Comparison of ENCODE assay signal across 11 cellular contexts in the genomic region with DNA sequence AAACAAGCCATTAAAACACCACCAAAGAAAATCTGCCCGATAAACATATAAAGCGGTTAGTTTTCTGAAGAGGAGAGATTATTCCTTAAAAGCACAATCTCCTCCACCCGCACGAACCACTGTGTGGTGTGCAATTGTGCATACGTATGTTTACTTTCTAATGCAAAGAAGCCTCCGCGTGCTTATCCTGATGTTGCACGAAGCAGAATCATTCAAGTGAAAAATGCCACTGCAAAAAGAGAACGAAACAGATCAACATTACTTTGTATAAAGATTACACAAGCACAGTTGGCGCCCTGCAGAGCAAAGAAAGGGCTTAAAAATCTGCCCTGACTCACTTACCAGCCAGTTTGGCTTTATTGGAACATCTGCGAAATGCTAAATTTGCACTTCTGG.
DNase-seq lines count a peak whose midpoint lies in the region; ATAC-seq, FAIRE-seq and TF ChIP-seq lines count a peak whose summit lies in the region.
"Had no signal": no experiment of that assay in that cellular context is flagged by ENCODE, and none has a peak within 500 bp of the region (broad histone marks: within the 10 kb centered on the region; RNA-seq: fewer than 3 reads in every experiment).

No MANE protein-coding gene starts in this region.

- DNase-seq in BJ (ENCODE audit: low read depth): no peak
- peak; percentile 20 for DNase-seq in LHCN-M2 (ENCODE audit: low read depth)
- DNase-seq in K562 (ENCODE audit: extremely low read depth in 1 of 4, low spot score in 3 of 4): no peak
- no peak for DNase-seq in iPS-NIHi7 (ENCODE audit: extremely low spot score)
- DNase-seq in spleen: no peak
- DNase-seq: pancreas, T-cell had no signal

- peak overlapping the region; percentile 64 for H2AFZ ChIP-seq in K562 (ENCODE audit: low read depth, low read length)

- H3K9me3 ChIP-seq in K562 (replicated peaks; ENCODE audit: control insufficient read depth, insufficient read depth, low read depth, low read length): no peaks in the 10 kb centered on the region
- H3K9me3 ChIP-seq in muscle layer of duodenum (ENCODE audit: control insufficient read depth in 1 of 2, low read length in 2 of 2): no peaks in the 10 kb centered on the region
- H3K9me3 ChIP-seq in spleen: no peaks in the 10 kb centered on the region
- H3K9me3 ChIP-seq: breast epithelium, pancreas had no signal

- CTCF ChIA-PET in BJ (lab: Yijun Ruan, JAX): no interaction called here
- CTCF ChIA-PET in K562 (lab: Yijun Ruan, JAX; ENCODE audit: low intra/inter-chr PET ratio): no interaction called here

- 0 out of 4 replicates have a peak, but pooled peaks of 1 of the 2 experiments have one; percentile 2 for TF ChIP-seq RAD21 in K562 (CRISPR knock-in tag; conservative IDR thresholded peaks at IDR 0.05 in 1 of 2, IDR thresholded peaks at IDR 0.05 in 1 of 2)

- TF ChIP-seq EP300 in K562 (IDR thresholded peaks at IDR 0.05; ENCODE audit: low read length): no peak

- no peaks in the 10 kb centered on the region for H3K79me2 ChIP-seq in K562 (ENCODE audit: control insufficient read depth, insufficient read depth, low read length)

- in situ Hi-C loops in K562 (cut with MboI): no loop called here

- intact Hi-C loops in K562 (cut with micrococcal nuclease) (no loop called here), spleen (cut with DNase I; ENCODE audit: low total_unique reads) (no loop called here)

- FAIRE-seq in K562 (lab: Jason Lieb, UNC): no peak
- FAIRE-seq: pancreas had no signal

- H3K27me3 ChIP-seq in BJ (ENCODE audit: control insufficient read depth, insufficient read depth, low read length): no peaks in the 10 kb centered on the region
- H3K27me3 ChIP-seq in K562 (ENCODE audit: control insufficient read depth in 2 of 2, insufficient read depth in 2 of 2, low read length in 2 of 2): peaks cover 3 to 11% of the 10 kb centered on the region in 2 experiments; a peak in 2 of 5 replicates
- no peaks in the 10 kb centered on the region for H3K27me3 ChIP-seq in muscle layer of duodenum (ENCODE audit: low read depth, low read length)
- peaks cover 0 to 18% (median 0%) of the 10 kb centered on the region in 7 donors for H3K27me3 ChIP-seq in spleen (replicated peaks in 1 of 7)
- H3K27me3 ChIP-seq: pancreas had no signal

- H3K27ac ChIP-seq in K562 (ENCODE audit: extremely low read depth, low read depth, low read length) (no peak overlapping the region), muscle layer of duodenum (ENCODE audit: low read length) (peak overlapping the region; percentile 46), spleen (no peak overlapping the region)
- H3K27ac ChIP-seq: breast epithelium, pancreas had no signal

- H3K4me1 ChIP-seq in K562 (replicated peaks in 1 of 2; ENCODE audit: control insufficient read depth in 2 of 2, insufficient read depth in 2 of 2, low read length in 2 of 2) (peaks cover 0 to 6% of the 10 kb centered on the region in 2 experiments; a peak in 1 of 5 replicates), muscle layer of duodenum (ENCODE audit: control insufficient read depth in 1 of 2, insufficient read depth in 2 of 2, low read length in 2 of 2) (peaks cover 8 to 9% of the 10 kb centered on the region in 2 donors), spleen (peaks cover 0 to 20% (median 7%) of the 10 kb centered on the region in 6 donors)
- H3K4me1 ChIP-seq: breast epithelium, pancreas had no signal

- H3K4me3 ChIP-seq in BJ (ENCODE audit: low read depth, low read length): peak overlapping the region; percentile 31
- H3K4me3 ChIP-seq in K562: no peak overlapping the region
- peak overlapping the region; percentile 50 to 60 for H3K4me3 ChIP-seq in muscle layer of duodenum (ENCODE audit: low read depth in 1 of 2, low read length in 2 of 2)
- no peak overlapping the region for H3K4me3 ChIP-seq in spleen
- H3K4me3 ChIP-seq: breast epithelium, pancreas had no signal

- H3K36me3 ChIP-seq in BJ (ENCODE audit: control insufficient read depth, insufficient read depth, low read length) (no peaks in the 10 kb centered on the region), K562 (ENCODE audit: control insufficient read depth, insufficient read depth, low read length) (no peaks in the 10 kb centered on the region), muscle layer of duodenum (ENCODE audit: control insufficient read depth in 1 of 2, insufficient read depth in 2 of 2, low read length in 2 of 2) (no peaks in the 10 kb centered on the region), spleen (no peaks in the 10 kb centered on the region)
- H3K36me3 ChIP-seq: breast epithelium, pancreas had no signal

- TF ChIP-seq CTCF in BJ (IDR thresholded peaks at IDR 0.05; ENCODE audit: insufficient read depth, low read depth, low read length) (no peak), K562 (IDR thresholded peaks at IDR 0.05 in 2 of 3, conservative IDR thresholded peaks at IDR 0.05 in 1 of 3; ENCODE audit: insufficient read depth in 2 of 3, low read depth in 1 of 3, low read length in 3 of 3) (no peak), spleen (IDR thresholded peaks at IDR 0.05 in 8 of 11, conservative IDR thresholded peaks at IDR 0.05 in 3 of 11) (no peak)

- H4K20me1 ChIP-seq in K562 (replicated peaks; ENCODE audit: control insufficient read depth, insufficient read depth, low read length): no peaks in the 10 kb centered on the region

- H3K4me2 ChIP-seq in K562 (ENCODE audit: insufficient read depth, low read length): peak overlapping the region; percentile 11; the same call in 1 of the 2 replicates

- peak; percentile 26; the same call in 2 of the 3 replicates for ATAC-seq in K562
- no peak for ATAC-seq in HG02885 (IDR thresholded peaks at IDR 0.05; ENCODE audit: poor library complexity, unreplicated experiment)
- ATAC-seq in HG02884 (IDR thresholded peaks at IDR 0.05; ENCODE audit: unreplicated experiment): no peak
- ATAC-seq: pancreas, T-cell had no signal

- H3K9ac ChIP-seq in K562 (ENCODE audit: insufficient read depth in 1 of 2, low read depth in 2 of 2, low read length in 2 of 2): no peak overlapping the region

- POLR2A ChIA-PET in BJ (lab: Charles Lee): no interaction called here
- POLR2A ChIA-PET in K562 (lab: Yijun Ruan, JAX): interaction anchor here (0.6 kb wide), 1 partner anchor 84 kb away, joined by 3 read pairs; no protein-coding TSS in a partner anchor

- TF ChIP-seq POLR2A in K562 (conservative IDR thresholded peaks at IDR 0.05): no peak
- TF ChIP-seq POLR2A in spleen (IDR thresholded peaks at IDR 0.05): no peak

- WGBS in K562 (ENCODE audit: insufficient coverage, low coverage, missing lambda C conversion rate): 3% methylated on average over 11 of the region's 11 CpGs
- 65 to 77% (median 76%) methylated on average over 11 of the region's 11 CpGs for whole genome bisulfite sequencing in spleen, 5 donors

- no peaks in the 10 kb centered on the region for H3K9me1 ChIP-seq in K562 (ENCODE audit: control insufficient read depth, insufficient read depth, low read length)

- no TSS peak for BruUV-seq in K562 (replicated peaks; lab: Mats Ljungman, UMichigan)

TF ChIP-seq in K562, 482 proteins besides CTCF, POLR2A, EP300 and RAD21 (continues in another document):
- peak; percentile 4; the same call in 1 of the 2 replicates for TF ChIP-seq C11orf30 (IDR thresholded peaks at IDR 0.05; ENCODE audit: low read depth)
- TF ChIP-seq TBL1XR1 (IDR thresholded peaks at IDR 0.05; ENCODE audit: low read length in 2 of 2): 0 out of 4 replicates have a peak, but pooled peaks of 1 of the 2 experiments have one; percentile 16
- 0 out of 2 replicates have a peak, but pooled peaks have one; percentile 13 for TF ChIP-seq ATF4 (CRISPR knock-in tag; IDR thresholded peaks at IDR 0.05)
- 0 out of 2 replicates have a peak, but pooled peaks have one; percentile 32 for TF ChIP-seq KLF6 (CRISPR knock-in tag; IDR thresholded peaks at IDR 0.05; ENCODE audit: borderline replicate concordance)
- TF ChIP-seq ZBTB7A (IDR thresholded peaks at IDR 0.05; ENCODE audit: borderline replicate concordance, control insufficient read depth, low read depth, low read length): no peak
- TF ChIP-seq, protein P1, sequence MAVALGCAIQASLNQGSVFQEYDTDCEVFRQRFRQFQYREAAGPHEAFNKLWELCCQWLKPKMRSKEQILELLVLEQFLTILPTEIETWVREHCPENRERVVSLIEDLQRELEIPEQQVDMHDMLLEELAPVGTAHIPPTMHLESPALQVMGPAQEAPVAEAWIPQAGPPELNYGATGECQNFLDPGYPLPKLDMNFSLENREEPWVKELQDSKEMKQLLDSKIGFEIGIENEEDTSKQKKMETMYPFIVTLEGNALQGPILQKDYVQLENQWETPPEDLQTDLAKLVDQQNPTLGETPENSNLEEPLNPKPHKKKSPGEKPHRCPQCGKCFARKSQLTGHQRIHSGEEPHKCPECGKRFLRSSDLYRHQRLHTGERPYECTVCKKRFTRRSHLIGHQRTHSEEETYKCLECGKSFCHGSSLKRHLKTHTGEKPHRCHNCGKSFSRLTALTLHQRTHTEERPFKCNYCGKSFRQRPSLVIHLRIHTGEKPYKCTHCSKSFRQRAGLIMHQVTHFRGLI (CRISPR knock-in tag; IDR thresholded peaks at IDR 0.05): 0 out of 2 replicates have a peak, but pooled peaks have one; percentile 41
- peak; percentile 90 for TF ChIP-seq L3MBTL2 (IDR thresholded peaks at IDR 0.05)
- TF ChIP-seq ZNF507 (tag; conservative IDR thresholded peaks at IDR 0.05): no peak
- TF ChIP-seq SMAD4 (CRISPR knock-in tag; conservative IDR thresholded peaks at IDR 0.05): 0 out of 2 replicates have a peak, but pooled peaks have one; percentile 37
- TF ChIP-seq PHTF2 (CRISPR knock-in tag; IDR thresholded peaks at IDR 0.05): no peak

Comparison
In these comparisons a context has a peak if more than half of its experiments do, and no peak if none do; other contexts are left out.
1. H3K4me3 ChIP-seq: peak in BJ (single experiment) and muscle layer of duodenum (2 of 2); none in K562 (single experiment) and spleen (0 of 8).